16 cellular contexts compared by ENCODE assay signal in the genomic region with DNA sequence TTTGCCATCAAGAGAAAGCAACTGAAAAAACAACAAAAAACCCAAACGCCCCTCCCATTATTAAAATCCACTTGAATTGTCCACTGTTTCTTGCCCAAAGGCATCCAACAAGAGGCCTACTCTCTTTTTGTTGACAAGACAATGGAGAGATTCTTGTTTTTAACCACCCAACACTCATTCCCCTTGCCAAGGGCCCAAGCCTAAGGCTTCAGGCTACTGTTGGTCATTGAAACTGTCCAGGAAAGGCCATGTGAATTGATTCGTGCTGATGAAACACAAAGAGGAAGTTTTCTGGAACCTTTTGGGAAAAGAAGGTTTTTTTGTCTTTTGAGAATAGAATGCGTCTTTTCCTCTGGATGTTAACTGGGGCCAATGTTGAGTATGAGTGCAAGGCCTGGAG.
A peak's percentile ranks its signal among the peaks of the same experiment; 100 is the strongest.
DNase-seq lines count a peak whose midpoint lies in the region; ATAC-seq lines count a peak whose summit lies in the region.
"Had no signal": no experiment of that assay in that cellular context is flagged by ENCODE, and none has a peak within 500 bp of the region (broad histone marks: within the 10 kb centered on the region; RNA-seq: fewer than 3 reads in every experiment).

No MANE protein-coding gene starts in this region.

- ATAC-seq in GM21786 (IDR thresholded peaks at IDR 0.05; ENCODE audit: unreplicated experiment): no peak
- ATAC-seq: HepG2 had no signal

- DNase-seq in Ammon's horn (ENCODE audit: low spot score) (peak; percentile 70), SK-MEL-5 (ENCODE audit: low read depth, low spot score) (peak; percentile 91), head of caudate nucleus (peak in 32 of 42 donors; percentile 13 to 79 (median 48)), midbrain (lab: John Stamatoyannopoulos, UW) (peak; percentile 60), NCI-H748 (lab: John Stamatoyannopoulos, UW; ENCODE audit: unreplicated experiment) (no peak), HCEC 1CT (no peak), NCI-H446 treated with DMSO at 0.1 percent for 48 hours (lab: John Stamatoyannopoulos, UW) (no peak)
- DNase-seq: AML-193; Calu3; CD4-positive, CD25-positive, alpha-beta regulatory T cell; DMS 273 treated with DMSO at 0.1 percent for 48 hours; DMS79; GOT3; HFFc6 had no signal

- intact Hi-C loops in head of caudate nucleus (cut with DNase I): no loop called here

- in situ Hi-C loops in SK-MEL-5 (cut with HindIII; ENCODE audit: low pct_unique_long_range_greater_than_20kb, low sequenced_read_pairs): no loop called here

Comparison
In these comparisons a context has a peak if more than half of its experiments do, and no peak if none do; other contexts are left out.
1. DNase-seq: peak in Ammon's horn (single experiment), SK-MEL-5 (single experiment), head of caudate nucleus (32 of 42) and midbrain (single experiment); none in NCI-H748 (single experiment), HCEC 1CT (single experiment) and NCI-H446 treated with DMSO at 0.1 percent for 48 hours (single experiment).